9 cellular contexts compared by ENCODE assay signal in the genomic region with DNA sequence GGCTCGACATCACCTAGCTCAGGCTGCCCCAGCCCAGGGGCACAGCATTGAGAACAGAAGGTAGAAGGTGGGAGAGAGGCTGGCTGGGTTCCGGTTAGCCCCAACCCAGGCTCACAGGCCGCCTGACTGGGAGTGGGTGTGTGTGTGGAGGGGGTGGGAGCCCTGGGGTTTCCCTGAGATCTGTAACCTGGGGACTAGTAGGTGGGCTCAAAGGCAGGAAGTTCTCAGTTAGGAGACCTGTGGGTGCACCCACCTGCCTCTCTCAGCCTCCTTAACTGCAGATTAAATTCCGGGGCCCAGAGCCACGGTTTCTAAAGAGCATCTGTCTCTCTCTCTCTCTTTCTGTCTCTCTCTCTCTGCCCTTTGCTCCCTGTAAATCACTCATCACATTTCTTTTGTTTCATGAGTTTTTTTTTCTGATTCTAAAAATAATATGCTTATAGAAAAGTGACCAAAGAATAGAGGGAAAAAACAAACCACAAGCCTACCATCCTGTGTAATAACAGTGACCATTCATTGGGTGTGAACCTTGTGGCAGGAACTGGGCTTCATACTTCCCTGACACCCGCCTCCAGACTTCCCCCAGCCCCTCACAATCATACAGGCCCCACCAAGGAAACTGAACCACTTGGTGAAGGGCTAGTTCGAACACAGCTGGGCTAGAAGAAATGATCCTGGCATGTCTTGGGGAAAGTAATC.
DNase-seq lines count a peak whose midpoint lies in the region; ATAC-seq and TF ChIP-seq lines count a peak whose summit lies in the region.
"Had no signal": no experiment of that assay in that cellular context is flagged by ENCODE, and none has a peak within 500 bp of the region (broad histone marks: within the 10 kb centered on the region; RNA-seq: fewer than 3 reads in every experiment).

No MANE protein-coding gene starts in this region.

- peak; percentile 26 for DNase-seq in HFFc6
- peak; percentile 8 for DNase-seq in SK-MEL-5 (ENCODE audit: low read depth, low spot score)
- no peak for DNase-seq in mesendoderm
- no peak for DNase-seq in NCI-H510A (lab: John Stamatoyannopoulos, UW)
- DNase-seq in HuH-7.5 (ENCODE audit: low spot score): no peak
- DNase-seq in heart left ventricle: no peak
- no peak for DNase-seq in kidney glomerular epithelial cell (lab: John Stamatoyannopoulos, UW)

- no peaks in the 10 kb centered on the region for H3K79me2 ChIP-seq in mesendoderm (ENCODE audit: control insufficient read depth, insufficient read depth, low read length)

- H3K56ac ChIP-seq in mesendoderm (ENCODE audit: low read length): no peak overlapping the region

- H3K36me3 ChIP-seq in mesendoderm (ENCODE audit: control insufficient read depth, insufficient read depth, low read length) (no peaks in the 10 kb centered on the region), heart left ventricle (no peaks in the 10 kb centered on the region)
- H3K36me3 ChIP-seq: thoracic aorta had no signal

- WGBS in mesendoderm (ENCODE audit: extremely low coverage, insufficient coverage, low lambda C conversion rate): no CpG with 5 or more reads among the region's 7 CpGs
- 66 to 71% (median 67%) methylated on average over 7 of the region's 7 CpGs for WGBS in heart left ventricle, 4 donors

- H3K9me3 Mint-ChIP-seq in HFFc6: no peaks in the 10 kb centered on the region

- H3K27ac Mint-ChIP-seq in HFFc6: peak overlapping the region; percentile 42

- no peak overlapping the region for H3K18ac ChIP-seq in mesendoderm (ENCODE audit: low read length)

- no peaks in the 10 kb centered on the region; the same call in 1 of the 2 replicates for H3K27me3 Mint-ChIP-seq in HFFc6 (ENCODE audit: insufficient read depth)

- no peak overlapping the region for H3K4me2 ChIP-seq in mesendoderm (ENCODE audit: low read length)

- H3K79me1 ChIP-seq in mesendoderm (ENCODE audit: low read length): no peaks in the 10 kb centered on the region

- no peak overlapping the region for H4K5ac ChIP-seq in mesendoderm (ENCODE audit: low read length)

- H2AK5ac ChIP-seq in mesendoderm (ENCODE audit: low read length): no peak overlapping the region

- H3K4ac ChIP-seq in mesendoderm (ENCODE audit: low read depth, low read length): no peak overlapping the region

- H3K4me1 ChIP-seq in mesendoderm (ENCODE audit: control insufficient read depth, low read depth, low read length) (peaks cover 11% of the 10 kb centered on the region), heart left ventricle (peaks cover 0 to 31% (median 2%) of the 10 kb centered on the region in 12 donors)

- H3K4me3 Mint-ChIP-seq in HFFc6: no peak overlapping the region

- H3K4me3 ChIP-seq in mesendoderm (ENCODE audit: low read length): no peak overlapping the region
- no peak overlapping the region for H3K4me3 ChIP-seq in heart left ventricle
- H3K4me3 ChIP-seq: thoracic aorta had no signal

- H3K27ac ChIP-seq in mesendoderm (ENCODE audit: low read depth, low read length) (no peak overlapping the region), heart left ventricle (no peak overlapping the region)
- H3K27ac ChIP-seq: thoracic aorta had no signal

- TF ChIP-seq CTCF in HFFc6 (IDR thresholded peaks at IDR 0.05): no peak
- no peak for TF ChIP-seq CTCF in heart left ventricle (IDR thresholded peaks at IDR 0.05)

- peaks cover 33% of the 10 kb centered on the region for H3K4me1 Mint-ChIP-seq in HFFc6 (ENCODE audit: low read depth)

- no peaks in the 10 kb centered on the region for H3K9me3 ChIP-seq in heart left ventricle
- H3K9me3 ChIP-seq: thoracic aorta had no signal

- intact Hi-C loops in heart left ventricle (cut with DNase I): no loop called here

- no peak overlapping the region for H2BK5ac ChIP-seq in mesendoderm (ENCODE audit: low read length)

- no peak for TF ChIP-seq POLR2A in heart left ventricle (IDR thresholded peaks at IDR 0.05)

- H2BK120ac ChIP-seq in mesendoderm (ENCODE audit: low read depth, low read length): peak overlapping the region; percentile 4

- no peak overlapping the region for H2BK15ac ChIP-seq in mesendoderm (replicated peaks; ENCODE audit: low read depth)

- no peak overlapping the region for H4K8ac ChIP-seq in mesendoderm (ENCODE audit: low read depth, low read length)

- no peaks in the 10 kb centered on the region for H3K27me3 ChIP-seq in mesendoderm (ENCODE audit: insufficient read depth, low read length, poor library complexity)
- no peaks in the 10 kb centered on the region for H3K27me3 ChIP-seq in heart left ventricle

- no peak overlapping the region for H3K23ac ChIP-seq in mesendoderm (ENCODE audit: low read length)

- no peak overlapping the region for H3K9ac ChIP-seq in mesendoderm (ENCODE audit: low read length)

- H3K36me3 Mint-ChIP-seq in HFFc6 (ENCODE audit: low read depth): no peaks in the 10 kb centered on the region

- in situ Hi-C loops in SK-MEL-5 (cut with HindIII; ENCODE audit: low pct_unique_long_range_greater_than_20kb, low sequenced_read_pairs): no loop called here

- ATAC-seq in GM18517 (IDR thresholded peaks at IDR 0.05; ENCODE audit: unreplicated experiment): peak; percentile 88
- no peak for ATAC-seq in heart left ventricle

Comparison
In these comparisons a context has a peak if more than half of its experiments do, and no peak if none do; other contexts are left out.
1. DNase-seq: peak in HFFc6 (single experiment) and SK-MEL-5 (single experiment); none in mesendoderm (single experiment), NCI-H510A (single experiment), HuH-7.5 (single experiment), heart left ventricle (0 of 5) and kidney glomerular epithelial cell (single experiment).